ENCODE assay signal across 10 cellular contexts in the genomic region with DNA sequence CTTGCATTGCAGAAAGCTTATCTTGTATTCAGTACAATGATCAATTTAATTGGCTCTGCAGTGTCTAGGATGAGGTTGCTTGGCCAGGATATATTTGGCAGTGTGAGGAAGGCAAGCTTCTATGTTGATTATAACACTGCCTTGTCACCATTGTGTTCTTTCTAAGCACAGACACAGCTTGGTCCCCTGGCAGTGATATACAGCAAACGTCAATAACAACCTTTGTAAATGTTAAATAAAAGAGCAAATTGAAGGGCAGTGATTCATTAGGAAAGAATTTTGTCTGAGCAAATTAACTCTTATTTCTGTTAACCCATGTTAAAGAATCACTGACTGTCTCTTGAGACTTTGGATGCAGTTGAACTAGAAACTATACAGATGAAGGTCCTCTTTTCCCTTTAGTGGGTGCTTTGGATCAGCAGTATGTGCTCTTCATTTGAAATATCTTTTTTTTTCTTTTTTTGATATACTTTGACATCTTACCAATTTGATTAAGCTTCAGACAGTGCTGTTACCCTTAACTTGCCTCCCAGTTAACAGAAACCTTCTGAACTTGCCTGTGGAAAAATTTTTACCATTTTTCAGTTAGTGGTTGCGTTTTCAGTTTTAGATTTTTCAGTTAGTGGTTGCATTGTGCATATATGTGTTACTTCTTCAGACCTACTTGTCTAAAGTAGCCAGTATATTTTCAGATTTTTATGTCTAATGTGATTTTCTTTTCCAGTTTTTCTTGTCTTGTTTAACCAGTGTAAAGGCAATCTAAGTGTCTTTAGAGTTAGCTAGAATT.
DNase-seq lines count a peak whose midpoint lies in the region; ATAC-seq and TF ChIP-seq lines count a peak whose summit lies in the region.
"Had no signal": no experiment of that assay in that cellular context is flagged by ENCODE, and none has a peak within 500 bp of the region (broad histone marks: within the 10 kb centered on the region; RNA-seq: fewer than 3 reads in every experiment).

No MANE protein-coding gene starts in this region.

- H2AFZ ChIP-seq in OCI-LY1 (ENCODE audit: low read length): no peak overlapping the region

- no peaks in the 10 kb centered on the region for H3K9me2 ChIP-seq in OCI-LY1 (ENCODE audit: low read depth, low read length)

- H3K36me3 Mint-ChIP-seq in osteocyte (ENCODE audit: unreplicated experiment): peaks cover 4% of the 10 kb centered on the region

- no peaks in the 10 kb centered on the region for H4K20me1 ChIP-seq in OCI-LY1 (ENCODE audit: insufficient read depth, low read length)

- H3K4me1 Mint-ChIP-seq in osteocyte (ENCODE audit: unreplicated experiment): peaks cover 47% of the 10 kb centered on the region

- TF ChIP-seq CTCF in OCI-LY1 (IDR thresholded peaks at IDR 0.05; ENCODE audit: low read length): no peak
- no peak for TF ChIP-seq CTCF in epithelial cell of esophagus (IDR thresholded peaks at IDR 0.05; ENCODE audit: insufficient read depth, low read depth, low read length, missing control alignments)
- TF ChIP-seq CTCF in osteocyte (IDR thresholded peaks at IDR 0.05): no peak

- H3K27ac Mint-ChIP-seq in osteocyte (ENCODE audit: unreplicated experiment): peak overlapping the region; percentile 59

- no peak overlapping the region for H3K4me3 ChIP-seq in OCI-LY1 (ENCODE audit: low read depth, low read length, poor library complexity, severe bottlenecking)
- H3K4me3 ChIP-seq in epithelial cell of esophagus (ENCODE audit: low read length): no peak overlapping the region

- H3K27me3 ChIP-seq in OCI-LY1 (ENCODE audit: insufficient read depth, low read length): no peaks in the 10 kb centered on the region

- no peaks in the 10 kb centered on the region for H3K27me3 Mint-ChIP-seq in osteocyte (ENCODE audit: unreplicated experiment)

- H3F3A ChIP-seq in OCI-LY1 (ENCODE audit: insufficient read depth, low read length): no peaks in the 10 kb centered on the region

- H3K9me3 ChIP-seq in OCI-LY1 (ENCODE audit: low read length): no peaks in the 10 kb centered on the region

- peak overlapping the region; percentile 6 for H3K9ac ChIP-seq in OCI-LY1 (ENCODE audit: low read length)

- peak overlapping the region; percentile 71 for H3K27ac ChIP-seq in OCI-LY1 (ENCODE audit: low read depth, low read length, poor library complexity, severe bottlenecking)

- H3K4me1 ChIP-seq in OCI-LY1 (ENCODE audit: insufficient read depth, low read length, severe bottlenecking): peaks cover 43% of the 10 kb centered on the region

- ATAC-seq in GM21723 (IDR thresholded peaks at IDR 0.05; ENCODE audit: unreplicated experiment) (peak; percentile 51), HG03280 (IDR thresholded peaks at IDR 0.05; ENCODE audit: unreplicated experiment) (no peak)

- H3K79me2 ChIP-seq in OCI-LY1 (ENCODE audit: insufficient read depth, low read length): peaks cover 6% of the 10 kb centered on the region; the same call in 1 of the 2 replicates

- H3K4me3 Mint-ChIP-seq in osteocyte (ENCODE audit: unreplicated experiment): no peak overlapping the region

- peaks cover 11% of the 10 kb centered on the region; the same call in 1 of the 2 replicates for H3K36me3 ChIP-seq in OCI-LY1 (ENCODE audit: insufficient read depth, low read length)

- DNase-seq in epithelial cell of esophagus (ENCODE audit: low read depth) (peak; percentile 8), osteocyte (ENCODE audit: extremely low spot score, unreplicated experiment) (no peak), NCI-H2171 (lab: John Stamatoyannopoulos, UW) (no peak), COLO668 (lab: John Stamatoyannopoulos, UW; ENCODE audit: unreplicated experiment) (no peak)
- DNase-seq in activated naive CD4-positive, alpha-beta T cell treated with anti-CD3 and anti-CD28 coated beads, Interleukin-2, amount 50 U/mL, for 16 hours: no peak
- DNase-seq: NCI-H2227 treated with DMSO at 0.1 percent for 48 hours; stimulated activated CD4-positive, alpha-beta T cell treated with anti-CD3 and anti-CD28 coated beads, Interleukin-1b, Interleukin-23, amount 100 ng/mL, for 48 hours had no signal

- no peaks in the 10 kb centered on the region for H3K9me3 Mint-ChIP-seq in osteocyte (ENCODE audit: unreplicated experiment)

- H3K4me2 ChIP-seq in OCI-LY1 (ENCODE audit: low read length): 0 out of 2 replicates have a peak overlapping the region, but pooled peaks have one; percentile 3
